ENCODE assay signal across 7 cellular contexts in the genomic region with DNA sequence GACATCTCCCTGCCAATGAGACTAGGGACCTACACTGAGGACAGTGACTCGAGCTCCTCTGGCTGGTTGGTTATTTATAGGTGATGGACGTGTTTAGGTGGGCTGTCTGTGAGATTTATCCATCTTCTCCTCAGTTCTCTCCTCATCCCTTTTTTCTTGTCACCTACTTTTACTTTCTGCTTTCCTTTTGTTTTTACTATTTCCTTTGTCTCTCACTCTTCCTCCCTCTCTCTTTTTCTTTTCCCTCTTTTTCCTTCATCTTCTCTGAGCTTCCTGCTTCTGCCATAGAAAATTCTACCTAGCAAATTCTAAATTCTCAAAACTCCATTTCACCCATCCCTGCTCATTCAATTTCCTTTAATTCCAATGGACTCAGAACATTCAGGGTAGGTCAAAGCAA.
"Had no signal": no experiment of that assay in that cellular context is flagged by ENCODE, and none has a peak within 500 bp of the region (broad histone marks: within the 10 kb centered on the region; RNA-seq: fewer than 3 reads in every experiment).

No MANE protein-coding gene starts in this region.

- H3K4me3 Mint-ChIP-seq: IgD-negative memory B cell had no signal

- H3K27ac ChIP-seq: HL-60, KMS-11 had no signal

- H3K4me3 ChIP-seq: K562 had no signal

- H3K36me3 Mint-ChIP-seq: IgD-negative memory B cell had no signal

- ATAC-seq: K562 had no signal

- H3K27ac Mint-ChIP-seq: IgD-negative memory B cell had no signal

- DNase-seq: IMR-90, KBM-7, KG1 had no signal
